Comparison of ENCODE assay signal across 8 cellular contexts in genomic region chr5:5492087-5492933, GRCh38.
DNase-seq lines count a peak whose midpoint lies in the region; ATAC-seq and TF ChIP-seq lines count a peak whose summit lies in the region.

No MANE protein-coding gene starts in this region.

- H3K27ac Mint-ChIP-seq in CD8-positive, alpha-beta memory T cell = peak overlapping the region in 3 of 8 donors; percentile 49 to 62 (median 55)
- H3K27ac Mint-ChIP-seq in activated naive CD8-positive, alpha-beta T cell treated with anti-CD3 and anti-CD28 coated beads, Interleukin-2, amount 10 ng/mL, durations not matched to agents 7 days and 5 days = peak overlapping the region; percentile 63

- peaks cover 0 to 3% of the 10 kb centered on the region in 2 donors for H3K27me3 Mint-ChIP-seq in CD8-positive, alpha-beta memory T cell
- peaks cover 16% of the 10 kb centered on the region for H3K27me3 Mint-ChIP-seq in activated naive CD8-positive, alpha-beta T cell treated with anti-CD3 and anti-CD28 coated beads, Interleukin-2, amount 10 ng/mL, durations not matched to agents 7 days and 5 days

- ATAC-seq in GM18873 (IDR thresholded peaks at IDR 0.05; ENCODE audit: low FRiP score, unreplicated experiment) = peak; percentile 42
- peak; percentile 21 for ATAC-seq in activated naive CD8-positive, alpha-beta T cell treated with anti-CD3 and anti-CD28 coated beads, Interleukin-2, amount 10 ng/mL, durations not matched to agents 7 days and 5 days (ENCODE audit: low read depth)
- no peak for ATAC-seq in GM21360 (IDR thresholded peaks at IDR 0.05; ENCODE audit: unreplicated experiment)

- H3K4me3 ChIP-seq in CD8-positive, alpha-beta memory T cell (ENCODE audit: low read length) = no peak overlapping the region
- H3K4me3 ChIP-seq in right atrium auricular region = no peak overlapping the region

- CTCF ChIA-PET in CD8-positive, alpha-beta memory T cell (lab: Charles Lee) = interaction anchor here (0.9 to 1.5 kb wide), 2 partner anchors 34 to 1253 kb away, joined by 3 to 5 read pairs; no protein-coding TSS in a partner anchor

- H3K9me3 ChIP-seq in CD8-positive, alpha-beta memory T cell (ENCODE audit: low read length) = no peaks in the 10 kb centered on the region
- no peaks in the 10 kb centered on the region for H3K9me3 ChIP-seq in right atrium auricular region

- POLR2A ChIA-PET in CD8-positive, alpha-beta memory T cell (lab: Charles Lee) = no interaction called here
- POLR2A ChIA-PET in activated naive CD8-positive, alpha-beta T cell treated with anti-CD3 and anti-CD28 coated beads, Interleukin-2, amount 10 ng/mL, durations not matched to agents 7 days and 5 days (lab: Charles Lee) = no interaction called here

- H3K27me3 ChIP-seq in CD8-positive, alpha-beta memory T cell (ENCODE audit: insufficient read depth, low read length, poor library complexity, severe bottlenecking) = no peaks in the 10 kb centered on the region
- no peaks in the 10 kb centered on the region for H3K27me3 ChIP-seq in right atrium auricular region

- peaks cover 9% of the 10 kb centered on the region for H3K36me3 ChIP-seq in CD8-positive, alpha-beta memory T cell (ENCODE audit: insufficient read depth, low read length)
- peaks cover 13% of the 10 kb centered on the region for H3K36me3 ChIP-seq in right atrium auricular region

- peak; percentile 11 to 57 (median 47) for DNase-seq in CD8-positive, alpha-beta memory T cell
- DNase-seq in HUDEP-2 (lab: John Stamatoyannopoulos, UW; ENCODE audit: unreplicated experiment in 76 of 76) = peak in 40 of 76 experiments; percentile 0 to 65 (median 27)
- peak; percentile 81 for DNase-seq in NOMO-1 treated with DMSO at 0.1 percent for 48 hours (lab: John Stamatoyannopoulos, UW; ENCODE audit: unreplicated experiment)
- no peak for DNase-seq in activated naive CD8-positive, alpha-beta T cell treated with anti-CD3 and anti-CD28 coated beads, Interleukin-2, amount 10 ng/mL, durations not matched to agents 7 days and 5 days
- no peak for DNase-seq in right atrium auricular region (ENCODE audit: low spot score)
- DNase-seq in stimulated activated CD4-positive, alpha-beta T cell treated with anti-CD3 and anti-CD28 coated beads, Interleukin-2, amount 100 ng/mL, for 4 hours (ENCODE audit: low read depth) = peak; percentile 29

- no peaks in the 10 kb centered on the region for H3K9me3 Mint-ChIP-seq in CD8-positive, alpha-beta memory T cell
- H3K9me3 Mint-ChIP-seq in activated naive CD8-positive, alpha-beta T cell treated with anti-CD3 and anti-CD28 coated beads, Interleukin-2, amount 10 ng/mL, durations not matched to agents 7 days and 5 days = no peaks in the 10 kb centered on the region

- peaks cover 15% of the 10 kb centered on the region for H3K4me1 ChIP-seq in CD8-positive, alpha-beta memory T cell (ENCODE audit: insufficient read depth, low read length)
- peaks cover 0 to 22% of the 10 kb centered on the region in 2 donors for H3K4me1 ChIP-seq in right atrium auricular region

- peak overlapping the region in 6 of 7 donors; percentile 46 to 85 (median 69) for H3K4me3 Mint-ChIP-seq in CD8-positive, alpha-beta memory T cell
- H3K4me3 Mint-ChIP-seq in activated naive CD8-positive, alpha-beta T cell treated with anti-CD3 and anti-CD28 coated beads, Interleukin-2, amount 10 ng/mL, durations not matched to agents 7 days and 5 days = peak overlapping the region; percentile 59

- no peak overlapping the region for H3K27ac ChIP-seq in CD8-positive, alpha-beta memory T cell (ENCODE audit: low read depth, low read length)
- H3K27ac ChIP-seq in right atrium auricular region = no peak overlapping the region

- H3K4me1 Mint-ChIP-seq in CD8-positive, alpha-beta memory T cell = peaks cover 20 to 44% (median 20%) of the 10 kb centered on the region in 3 donors
- peaks cover 19% of the 10 kb centered on the region for H3K4me1 Mint-ChIP-seq in activated naive CD8-positive, alpha-beta T cell treated with anti-CD3 and anti-CD28 coated beads, Interleukin-2, amount 10 ng/mL, durations not matched to agents 7 days and 5 days

- H3K36me3 Mint-ChIP-seq in CD8-positive, alpha-beta memory T cell = peaks cover 0 to 32% (median 10%) of the 10 kb centered on the region in 3 donors
- peaks cover 6% of the 10 kb centered on the region for H3K36me3 Mint-ChIP-seq in activated naive CD8-positive, alpha-beta T cell treated with anti-CD3 and anti-CD28 coated beads, Interleukin-2, amount 10 ng/mL, durations not matched to agents 7 days and 5 days

- peak; percentile 40 to 76 for TF ChIP-seq CTCF in right atrium auricular region (IDR thresholded peaks at IDR 0.05)

Comparison
In these comparisons a context has a peak if more than half of its experiments do, and no peak if none do; other contexts are left out.
1. DNase-seq: peak in CD8-positive, alpha-beta memory T cell (5 of 5), HUDEP-2 (40 of 76), NOMO-1 treated with DMSO at 0.1 percent for 48 hours (single experiment) and stimulated activated CD4-positive, alpha-beta T cell treated with anti-CD3 and anti-CD28 coated beads, Interleukin-2, amount 100 ng/mL, for 4 hours (single experiment); none in activated naive CD8-positive, alpha-beta T cell treated with anti-CD3 and anti-CD28 coated beads, Interleukin-2, amount 10 ng/mL, durations not matched to agents 7 days and 5 days (single experiment) and right atrium auricular region (single experiment).